13 cellular contexts compared by ENCODE assay signal in the genomic region with DNA sequence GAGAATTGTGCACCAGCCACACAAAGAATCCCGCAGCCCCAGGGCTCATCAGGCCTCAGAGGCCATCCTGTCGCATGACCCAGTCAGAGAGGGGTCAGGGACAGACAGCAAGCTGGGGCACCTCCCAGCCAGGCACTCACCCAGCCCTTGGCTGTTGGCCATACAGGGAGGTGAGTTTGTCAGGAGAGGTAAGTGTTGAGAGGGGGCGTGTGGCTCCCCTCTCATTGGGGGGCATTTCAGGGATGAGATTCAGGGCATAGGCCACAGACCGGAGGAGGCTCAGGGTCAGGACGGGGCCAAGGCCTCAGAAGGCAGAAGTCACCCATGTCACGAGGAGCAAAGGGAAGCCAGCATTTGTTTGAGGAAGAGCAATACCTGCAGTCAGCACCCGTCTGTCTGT. TPM values are rescaled to one million over a fixed set of nuclear protein-coding genes. Genes with fewer than 3 reads are reported as not detected.
DNase-seq lines count a peak whose midpoint lies in the region; ATAC-seq and TF ChIP-seq lines count a peak whose summit lies in the region.
"Had no signal": no experiment of that assay in that cellular context is flagged by ENCODE, and none has a peak within 500 bp of the region (broad histone marks: within the 10 kb centered on the region; RNA-seq: fewer than 3 reads in every experiment).

No MANE protein-coding gene starts in this region.

- H3K27ac ChIP-seq in CD4-positive, alpha-beta memory T cell (ENCODE audit: low read depth, low read length): no peak overlapping the region
- peak overlapping the region; percentile 77 for H3K27ac ChIP-seq in RWPE1
- peak overlapping the region in 12 of 21 experiments; percentile 1 to 69 (median 30) for H3K27ac ChIP-seq in skin epidermis

- H3K36me3 ChIP-seq in CD4-positive, alpha-beta memory T cell (ENCODE audit: insufficient read depth, low read length): peaks cover 13% of the 10 kb centered on the region

- H3K36me3 Mint-ChIP-seq in CD4-positive, alpha-beta memory T cell: peaks cover 34 to 55% of the 10 kb centered on the region in 2 donors
- peaks cover 3 to 5% (median 4%) of the 10 kb centered on the region in 3 donors for H3K36me3 Mint-ChIP-seq in immature natural killer cell

- H3K9me3 ChIP-seq in CD4-positive, alpha-beta memory T cell (ENCODE audit: control insufficient read depth in 1 of 2, low read length in 2 of 2): no peaks in the 10 kb centered on the region
- H3K9me3 ChIP-seq: mucosa of descending colon had no signal

- ATAC-seq in GM19455 (IDR thresholded peaks at IDR 0.05; ENCODE audit: unreplicated experiment) (no peak), HG03097 (IDR thresholded peaks at IDR 0.05; ENCODE audit: low FRiP score, unreplicated experiment) (no peak)

- no peaks in the 10 kb centered on the region for H3K4me1 ChIP-seq in CD4-positive, alpha-beta memory T cell (ENCODE audit: insufficient read depth, low read length)

- H3K4me3 ChIP-seq in CD4-positive, alpha-beta memory T cell (ENCODE audit: low read length in 2 of 2): no peak overlapping the region
- H3K4me3 ChIP-seq in skin epidermis: no peak overlapping the region
- H3K4me3 ChIP-seq: mucosa of descending colon had no signal

- intact Hi-C loops in CD4-positive, alpha-beta memory T cell (cut with micrococcal nuclease): no loop called here

- H3K9me3 Mint-ChIP-seq in CD4-positive, alpha-beta memory T cell: no peaks in the 10 kb centered on the region
- no peaks in the 10 kb centered on the region for H3K9me3 Mint-ChIP-seq in immature natural killer cell

- POLR2A ChIA-PET in CD4-positive, alpha-beta memory T cell (lab: Charles Lee; ENCODE audit: partially characterized antibody): interaction anchor here (1.6 kb wide), 1 partner anchor 13 kb away, joined by 6 read pairs; no protein-coding TSS in a partner anchor
- POLR2A ChIA-PET in RWPE1 (lab: Yijun Ruan, JAX; ENCODE audit: low non-redundant PET): no interaction called here

- peaks cover 8 to 37% (median 21%) of the 10 kb centered on the region in 4 donors for H3K4me1 Mint-ChIP-seq in CD4-positive, alpha-beta memory T cell
- H3K4me1 Mint-ChIP-seq in immature natural killer cell: peaks cover 70 to 85% of the 10 kb centered on the region in 2 donors

- no peaks in the 10 kb centered on the region for H3K27me3 Mint-ChIP-seq in CD4-positive, alpha-beta memory T cell
- H3K27me3 Mint-ChIP-seq in immature natural killer cell (ENCODE audit: low read depth in 3 of 3): peaks cover 3 to 9% (median 4%) of the 10 kb centered on the region in 3 donors

- peak overlapping the region; percentile 12 to 74 (median 36) for H3K27ac Mint-ChIP-seq in CD4-positive, alpha-beta memory T cell
- peak overlapping the region; percentile 9 to 85 (median 70) for H3K27ac Mint-ChIP-seq in immature natural killer cell

- TF ChIP-seq CTCF in RWPE1 (conservative IDR thresholded peaks at IDR 0.05; ENCODE audit: low read depth): no peak

- H3K4me3 Mint-ChIP-seq in CD4-positive, alpha-beta memory T cell: no peak overlapping the region
- peak overlapping the region; percentile 51 to 72 (median 70) for H3K4me3 Mint-ChIP-seq in immature natural killer cell

- no peak for DNase-seq in CD4-positive, alpha-beta memory T cell
- DNase-seq in RWPE1 (ENCODE audit: low spot score) (no peak), immature natural killer cell (no peak), SW480 (ENCODE audit: low spot score) (no peak), GM03348 (ENCODE audit: low spot score) (no peak)
- DNase-seq: activated CD4-positive, alpha-beta T cell treated with anti-CD3 and anti-CD28 coated beads, Interleukin-2, amount 50 U/mL, for 1 hour; activated gamma-delta T cell; effector CD4-positive, alpha-beta T cell; NCI-H1694 treated with DMSO at 0.1 percent for 48 hours had no signal

- CTCF ChIA-PET in CD4-positive, alpha-beta memory T cell (lab: Charles Lee; ENCODE audit: partially characterized antibody): no interaction called here
- CTCF ChIA-PET in RWPE1 (lab: Yijun Ruan, JAX): no interaction called here

- H3K27me3 ChIP-seq in CD4-positive, alpha-beta memory T cell (ENCODE audit: insufficient read depth, low read length): no peaks in the 10 kb centered on the region

RNA-seq across cellular contexts. Expression of gene MYO9B, which starts 37.1 kb away (rescaled TPM):
- 100 to 1,000 TPM; 176 to 181 TPM for total RNA-seq in CD4-positive, alpha-beta memory T cell
- polyA plus RNA-seq in CD4-positive, alpha-beta memory T cell: 10 to 100 TPM in 1 of 2 donors, 1 to 10 TPM in 1; 1.3 to 25.8 TPM
- 10 to 100 TPM in 1 of 3 donors, 1 to 10 TPM in 2; 5.9 to 33.8 (median 6.0) TPM for polyA plus RNA-seq in immature natural killer cell

RNA-seq across cellular contexts. Expression of gene HAUS8, which starts 37.4 kb away (rescaled TPM):
- total RNA-seq in CD4-positive, alpha-beta memory T cell: 10 to 100 TPM; 20.0 to 20.9 TPM
- 10 to 100 TPM in 1 of 2 donors, 1 to 10 TPM in 1; 5.7 to 11.2 TPM for polyA plus RNA-seq in CD4-positive, alpha-beta memory T cell
- 1 to 10 TPM; 1.0 to 9.8 (median 4.9) TPM for polyA plus RNA-seq in immature natural killer cell

Comparison
In these comparisons a context has a peak if more than half of its experiments do, and no peak if none do; other contexts are left out.
1. H3K4me3 Mint-ChIP-seq: peak in immature natural killer cell (5 of 5); none in CD4-positive, alpha-beta memory T cell (0 of 8).